Comparison of ENCODE assay signal across 25 cellular contexts in genomic region chr11:69526453-69526810, GRCh38. TPM values are rescaled to one million over a fixed set of nuclear protein-coding genes. Genes with fewer than 3 reads are reported as not detected.
A peak's percentile ranks its signal among the peaks of the same experiment; 100 is the strongest.
DNase-seq lines count a peak whose midpoint lies in the region; ATAC-seq, FAIRE-seq and TF ChIP-seq lines count a peak whose summit lies in the region.
"Had no signal": no experiment of that assay in that cellular context is flagged by ENCODE, and none has a peak within 500 bp of the region (broad histone marks: within the 10 kb centered on the region; RNA-seq: fewer than 3 reads in every experiment).

No MANE protein-coding gene starts in this region.

- H3K9me3 ChIP-seq in right lobe of liver, result no peaks in the 10 kb centered on the region
- H3K9me3 ChIP-seq in HepG2 (ENCODE audit: low read length), result no peaks in the 10 kb centered on the region
- H3K9me3 ChIP-seq in endodermal cell (ENCODE audit: control insufficient read depth, low read length), result no peaks in the 10 kb centered on the region
- H3K9me3 ChIP-seq in spleen, result no peaks in the 10 kb centered on the region
- H3K9me3 ChIP-seq: BE2C had no signal

- peaks cover 6% of the 10 kb centered on the region for H3K27me3 Mint-ChIP-seq in endodermal cell (ENCODE audit: insufficient read depth)

- H3K4me1 Mint-ChIP-seq in endodermal cell, result peaks cover 15% of the 10 kb centered on the region
- H3K4me1 Mint-ChIP-seq: CD4-positive, CD25-positive, alpha-beta regulatory T cell; CD8-positive, alpha-beta memory T cell had no signal

- H3K4me3 ChIP-seq in right lobe of liver (no peak overlapping the region), HepG2 (replicated peaks in 1 of 3; ENCODE audit: insufficient read depth in 1 of 3, low read depth in 2 of 3, low read length in 3 of 3) (no peak overlapping the region), endodermal cell (ENCODE audit: low read length) (no peak overlapping the region), spleen (no peak overlapping the region)
- H3K4me3 ChIP-seq: GM12878 had no signal

- no peak overlapping the region for H2AFZ ChIP-seq in HepG2 (ENCODE audit: low read length)

- no peaks in the 10 kb centered on the region for H4K20me1 ChIP-seq in HepG2 (ENCODE audit: insufficient read depth, low read length)

- no peak overlapping the region for H3K4me3 Mint-ChIP-seq in endodermal cell
- H3K4me3 Mint-ChIP-seq: CD4-positive, CD25-positive, alpha-beta regulatory T cell; CD8-positive, alpha-beta memory T cell had no signal

- in situ Hi-C loops in HepG2 (cut with HindIII; ENCODE audit: extremely low pct_ligation_motif_present, low pct_unique_long_range_greater_than_20kb), result no loop called here

- H3K79me2 ChIP-seq in HepG2 (ENCODE audit: insufficient read depth, low read length), result no peaks in the 10 kb centered on the region

- intact Hi-C loops in right lobe of liver (cut with DNase I), result no loop called here
- intact Hi-C loops in HepG2 (cut with micrococcal nuclease; ENCODE audit: unreplicated experiment), result no loop called here
- intact Hi-C loops in spleen (cut with DNase I; ENCODE audit: low total_unique reads), result no loop called here

- POLR2A ChIA-PET in HepG2 (lab: Yijun Ruan, JAX), result no interaction called here

- H3K36me3 ChIP-seq in right lobe of liver (no peaks in the 10 kb centered on the region), HepG2 (replicated peaks in 1 of 2; ENCODE audit: control insufficient read depth in 1 of 2, insufficient read depth in 2 of 2, low read length in 2 of 2) (no peaks in the 10 kb centered on the region), endodermal cell (ENCODE audit: control insufficient read depth, insufficient read depth, low read length) (no peaks in the 10 kb centered on the region), spleen (no peaks in the 10 kb centered on the region)
- H3K36me3 ChIP-seq: BE2C had no signal

- H3K4me1 ChIP-seq in right lobe of liver (no peaks in the 10 kb centered on the region), HepG2 (ENCODE audit: insufficient read depth, low read length) (no peaks in the 10 kb centered on the region), endodermal cell (ENCODE audit: control insufficient read depth, insufficient read depth, low read length) (no peaks in the 10 kb centered on the region), spleen (peaks cover 0 to 23% (median 9%) of the 10 kb centered on the region in 6 donors)

- no peak for TF ChIP-seq CTCF in right lobe of liver (IDR thresholded peaks at IDR 0.05)
- no peak for TF ChIP-seq CTCF in HepG2 (CRISPR knock-in tag; IDR thresholded peaks at IDR 0.05)
- TF ChIP-seq CTCF in endodermal cell (conservative IDR thresholded peaks at IDR 0.05), result no peak
- TF ChIP-seq CTCF in spleen (IDR thresholded peaks at IDR 0.05 in 8 of 11, conservative IDR thresholded peaks at IDR 0.05 in 3 of 11), result no peak

- H3K27ac Mint-ChIP-seq in endodermal cell, result no peak overlapping the region
- H3K27ac Mint-ChIP-seq: CD4-positive, CD25-positive, alpha-beta regulatory T cell; CD8-positive, alpha-beta memory T cell had no signal

- H3K9ac ChIP-seq in HepG2 (ENCODE audit: insufficient read depth, low read depth, low read length), result no peak overlapping the region
- no peak overlapping the region for H3K9ac ChIP-seq in endodermal cell (ENCODE audit: extremely low read depth, low read length, poor library complexity, severe bottlenecking)

- TF ChIP-seq RAD21 in HepG2 (CRISPR knock-in tag; IDR thresholded peaks at IDR 0.05), result no peak

- no peak overlapping the region for H3K4me2 ChIP-seq in HepG2 (ENCODE audit: low read depth, low read length)

- H3K36me3 Mint-ChIP-seq in endodermal cell (ENCODE audit: low read depth), result no peaks in the 10 kb centered on the region
- H3K36me3 Mint-ChIP-seq: CD4-positive, CD25-positive, alpha-beta regulatory T cell; CD8-positive, alpha-beta memory T cell had no signal

- DNase-seq in right lobe of liver (peak in 2 of 3 donors; percentile 3 to 17), HepG2 (ENCODE audit: low spot score) (no peak), endodermal cell (peak; percentile 29), mesenteric fat pad (ENCODE audit: low spot score) (peak; percentile 5), spleen (peak; percentile 40), NCI-H1436 treated with DMSO at 0.1 percent for 48 hours (lab: John Stamatoyannopoulos, UW) (no peak), hepatic stellate cell (ENCODE audit: low spot score) (no peak)
- DNase-seq in stimulated activated naive CD4-positive, alpha-beta T cell treated with Interleukin-2 at 50 U/mL for 16 hours (lab: John Stamatoyannopoulos, UW), result no peak
- DNase-seq: ACHN; BE2C; C1 segment of cervical spinal cord; CD4-positive, CD25-positive, alpha-beta regulatory T cell; COR-L47; DMS 273 treated with DMSO at 0.1 percent for 48 hours; DMS53; DND-41; EL; HCEC 1CT had no signal

- H3K9me3 Mint-ChIP-seq in endodermal cell, result no peaks in the 10 kb centered on the region
- H3K9me3 Mint-ChIP-seq: CD8-positive, alpha-beta memory T cell had no signal

- CTCF ChIA-PET in HepG2 (lab: Yijun Ruan, JAX; ENCODE audit: low intra/inter-chr PET ratio, low total read pairs), result no interaction called here

- H3K27me3 ChIP-seq in right lobe of liver (no peaks in the 10 kb centered on the region), HepG2 (ENCODE audit: control insufficient read depth in 1 of 2, insufficient read depth in 2 of 2, low read length in 2 of 2) (peaks cover 2 to 29% of the 10 kb centered on the region in 2 experiments; a peak in 3 of 5 replicates), endodermal cell (ENCODE audit: control insufficient read depth, insufficient read depth, low read length, poor library complexity, severe bottlenecking) (no peaks in the 10 kb centered on the region), spleen (replicated peaks in 1 of 7) (peaks cover 0 to 5% (median 0%) of the 10 kb centered on the region in 7 donors)
- H3K27me3 ChIP-seq: BE2C had no signal

- no peak for FAIRE-seq in HepG2 (lab: Jason Lieb, UNC)
- FAIRE-seq: A204.1, GM12878, GM19239, H54 had no signal

- TF ChIP-seq POLR2A in right lobe of liver (IDR thresholded peaks at IDR 0.05) (no peak), HepG2 (IDR thresholded peaks at IDR 0.05; ENCODE audit: insufficient read depth in 1 of 2, low read depth in 2 of 2, low read length in 2 of 2) (no peak), spleen (IDR thresholded peaks at IDR 0.05) (no peak)

- TF ChIP-seq EP300 in HepG2 (IDR thresholded peaks at IDR 0.05; ENCODE audit: low read depth in 2 of 2, low read length in 2 of 2), result no peak
- TF ChIP-seq EP300 in HepG2 (CRISPR knock-in tag; IDR thresholded peaks at IDR 0.05; ENCODE audit: borderline replicate concordance), result no peak

- ATAC-seq in right lobe of liver, result no peak
- no peak for ATAC-seq in HepG2
- ATAC-seq: GM12878 had no signal

- 91% methylated on average over 10 of the region's 12 CpGs for WGBS in right lobe of liver (ENCODE audit: insufficient coverage, low coverage, low lambda C conversion rate, missing lambda C conversion rate)
- 52% methylated on average over 12 of the region's 12 CpGs for WGBS in HepG2 (ENCODE audit: low lambda C conversion rate)
- WGBS in endodermal cell (ENCODE audit: insufficient coverage in 1 of 2, insufficient read length in 1 of 2), 2 experiments, result 93 to 95% methylated on average over 8 to 11 of the region's 12 CpGs
- WGBS in spleen, 5 donors, result 92 to 95% (median 94%) methylated on average over 12 of the region's 12 CpGs

- BruUV-seq in HepG2 (replicated peaks; lab: Mats Ljungman, UMichigan), result no TSS peak

- H3K27ac ChIP-seq in right lobe of liver, result no peak overlapping the region
- H3K27ac ChIP-seq in HepG2 (ENCODE audit: extremely low read length, insufficient read depth, low read length), result no peak overlapping the region
- H3K27ac ChIP-seq in endodermal cell (ENCODE audit: low read depth, low read length), result no peak overlapping the region
- H3K27ac ChIP-seq in spleen, result no peak overlapping the region

RNA-seq across cellular contexts. Expression of gene LINC01488, which starts 45.0 kb away (rescaled TPM):
- total RNA-seq in right lobe of liver, result 10 to 100 TPM in 1 of 6 experiments, 1 to 10 TPM in 3, under 1 TPM in 1, not detected in 1; 0.63 to 22.9 (median 1.1) TPM
- total RNA-seq in HepG2 (2016; rRNA removed; fragmentation: Illumina TruSeq; extraction: Trizol), result 0.14 and 0.58 TPM in 2 replicates
- total RNA-seq in HepG2 (2016; cell fraction: cytosol; rRNA removed; fragmentation: Illumina TruSeq; extraction: Trizol; ENCODE audit: low read depth), result 0.10 and 0.18 TPM in 2 replicates
- 0.09 and 0.74 TPM in 2 replicates for total RNA-seq in HepG2 (2016; cell fraction: insoluble cytoplasmic fraction; rRNA removed; fragmentation: Illumina TruSeq; extraction: Trizol)
- total RNA-seq in HepG2 (2016; cell fraction: membrane; rRNA removed; fragmentation: Illumina TruSeq; extraction: Trizol), result 0.17 and 0.31 TPM in 2 replicates
- total RNA-seq in HepG2 (2016; cell fraction: nucleus; rRNA removed; fragmentation: Illumina TruSeq; extraction: Trizol), result 0.47 and 1.4 TPM in 2 replicates
- polyA plus RNA-seq in HepG2 (2011; rRNA removed), result 0.13 and 0.26 TPM in 2 replicates
- 0.11 TPM in 1 of 2 replicates, not detected in the other for polyA plus RNA-seq in HepG2 (2011; cell fraction: cytosol; rRNA removed)
- 0.31 and 1.3 TPM in 2 replicates for polyA plus RNA-seq in HepG2 (2011; cell fraction: nucleus; rRNA removed)
- 0.04 TPM in 1 of 2 replicates, not detected in the other for polyA plus RNA-seq in HepG2 (2012)
- polyA plus RNA-seq in HepG2 (2016; cell fraction: cytosol; fragmentation: Illumina TruSeq; extraction: Trizol; ENCODE audit: low read depth), result 0.09 and 0.12 TPM in 2 replicates
- 0.21 and 0.39 TPM in 2 replicates for polyA plus RNA-seq in HepG2 (2016; cell fraction: insoluble cytoplasmic fraction; fragmentation: Illumina TruSeq; extraction: Trizol; ENCODE audit: low read depth)
- polyA plus RNA-seq in HepG2 (2016; cell fraction: membrane; fragmentation: Illumina TruSeq; extraction: Trizol; ENCODE audit: low read depth), result 0.22 TPM in 2 replicates
- 1.7 and 3.1 TPM in 2 replicates for polyA plus RNA-seq in HepG2 (2016; cell fraction: nucleus; fragmentation: Illumina TruSeq; extraction: Trizol; ENCODE audit: insufficient read depth, low read depth)
- 0.16 TPM in 1 of 2 replicates, not detected in the other for polyA minus RNA-seq in HepG2 (2011; rRNA and poly(A)+ RNA removed; ENCODE audit: low replicate concordance)
- not detected in 2 replicates for polyA minus RNA-seq in HepG2 (2011; cell fraction: cytosol; rRNA and poly(A)+ RNA removed)
- 0.12 and 0.39 TPM in 2 replicates for polyA minus RNA-seq in HepG2 (2011; cell fraction: nucleus; rRNA and poly(A)+ RNA removed)
- total RNA-seq in endodermal cell, result not detected
- polyA plus RNA-seq in endodermal cell (2013, experiment 1 of 2), result not detected
- polyA plus RNA-seq in endodermal cell (2013, experiment 2 of 2), result not detected
- not detected for total RNA-seq in mesenteric fat pad
- total RNA-seq in spleen, result not detected
- polyA plus RNA-seq in spleen, result not detected
- total RNA-seq: CD4-positive, CD25-positive, alpha-beta regulatory T cell; CD8-positive, alpha-beta memory T cell; G401; GM12878; HT-29 had no signal
- polyA plus RNA-seq: CD4-positive, CD25-positive, alpha-beta regulatory T cell; CD8-positive, alpha-beta memory T cell; GM12878 had no signal

Comparison
In these comparisons a context has a peak if more than half of its experiments do, and no peak if none do; other contexts are left out.
1. DNase-seq: peak in right lobe of liver (2 of 3), endodermal cell (single experiment), mesenteric fat pad (single experiment) and spleen (single experiment); none in HepG2 (single experiment), NCI-H1436 treated with DMSO at 0.1 percent for 48 hours (single experiment), stimulated activated naive CD4-positive, alpha-beta T cell treated with Interleukin-2 at 50 U/mL for 16 hours (single experiment) and hepatic stellate cell (single experiment).